Comparison of ENCODE assay signal across 1 cellular context in the genomic region with DNA sequence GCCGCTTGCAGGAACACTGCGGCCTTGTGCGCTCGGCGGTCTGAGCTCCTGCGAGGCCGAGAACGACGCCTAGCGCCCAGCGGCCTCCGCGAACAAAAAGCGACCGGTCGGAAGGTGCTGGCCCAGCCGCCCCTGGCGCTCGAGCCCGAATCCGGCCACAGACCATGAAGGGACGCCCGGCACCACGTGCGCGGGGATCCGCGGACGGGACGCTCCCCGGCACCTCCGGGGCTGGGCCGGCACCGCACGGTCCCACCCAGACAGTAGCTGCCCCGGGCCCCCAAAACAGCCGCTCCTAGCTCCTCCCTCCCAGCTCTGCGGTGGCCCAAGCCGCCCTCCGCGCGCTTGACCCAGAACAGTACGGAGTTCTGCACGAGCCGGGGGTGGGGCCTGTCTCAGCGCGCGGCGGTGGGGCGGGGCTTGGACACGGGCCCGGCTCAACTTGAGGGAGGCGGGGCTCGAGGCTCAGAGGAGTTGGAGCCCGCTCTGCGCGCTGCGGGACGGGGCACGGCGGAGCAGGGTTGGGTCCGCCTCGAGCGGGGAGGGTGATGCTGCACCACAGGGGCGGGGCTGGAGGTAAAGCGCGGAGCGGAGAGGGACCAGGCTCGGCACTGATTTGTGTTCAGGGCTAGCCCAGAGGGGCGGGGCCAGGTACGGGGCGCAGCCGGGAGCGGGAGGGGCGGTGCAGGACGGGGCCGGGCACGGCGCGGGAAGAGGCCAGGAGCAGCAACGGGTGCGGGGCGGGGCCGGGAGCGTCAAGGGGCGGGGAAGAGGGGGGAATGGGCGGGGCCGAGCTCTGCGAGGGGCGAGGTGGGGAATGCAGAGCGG.
TF ChIP-seq lines count a peak whose summit lies in the region.

No MANE protein-coding gene starts in this region.

TF ChIP-seq in WTC11, 78 proteins besides CTCF, POLR2A, EP300 and RAD21 (continued from another document and continues in another):
- TF ChIP-seq, protein P1, sequence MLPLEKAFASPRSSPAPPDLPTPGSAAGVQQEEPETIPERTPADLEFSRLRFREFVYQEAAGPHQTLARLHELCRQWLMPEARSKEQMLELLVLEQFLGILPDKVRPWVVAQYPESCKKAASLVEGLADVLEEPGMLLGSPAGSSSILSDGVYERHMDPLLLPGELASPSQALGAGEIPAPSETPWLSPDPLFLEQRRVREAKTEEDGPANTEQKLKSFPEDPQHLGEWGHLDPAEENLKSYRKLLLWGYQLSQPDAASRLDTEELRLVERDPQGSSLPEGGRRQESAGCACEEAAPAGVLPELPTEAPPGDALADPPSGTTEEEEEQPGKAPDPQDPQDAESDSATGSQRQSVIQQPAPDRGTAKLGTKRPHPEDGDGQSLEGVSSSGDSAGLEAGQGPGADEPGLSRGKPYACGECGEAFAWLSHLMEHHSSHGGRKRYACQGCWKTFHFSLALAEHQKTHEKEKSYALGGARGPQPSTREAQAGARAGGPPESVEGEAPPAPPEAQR (CRISPR knock-in tag; IDR thresholded peaks at IDR 0.05): no peak
- TF ChIP-seq KAT7 (CRISPR knock-in tag; IDR thresholded peaks at IDR 0.05; ENCODE audit: borderline replicate concordance): peak; percentile 87; the same call in 1 of the 2 replicates
- TF ChIP-seq ZNF263 (CRISPR knock-in tag; IDR thresholded peaks at IDR 0.05; ENCODE audit: low read depth): 0 out of 2 replicates have a peak, but pooled peaks have one; percentile 30
- peak; percentile 76; the same call in 1 of the 2 replicates for TF ChIP-seq E2F1 (CRISPR knock-in tag; IDR thresholded peaks at IDR 0.05)
- peak; percentile 67; the same call in 1 of the 2 replicates for TF ChIP-seq MYBL2 (CRISPR knock-in tag; IDR thresholded peaks at IDR 0.05)
- peak; percentile 78 for TF ChIP-seq SP1 (CRISPR knock-in tag; conservative IDR thresholded peaks at IDR 0.05)
- TF ChIP-seq SMAD3 (CRISPR knock-in tag; IDR thresholded peaks at IDR 0.05; ENCODE audit: borderline replicate concordance): peak; percentile 85; the same call in 1 of the 2 replicates
- TF ChIP-seq, protein P2, sequence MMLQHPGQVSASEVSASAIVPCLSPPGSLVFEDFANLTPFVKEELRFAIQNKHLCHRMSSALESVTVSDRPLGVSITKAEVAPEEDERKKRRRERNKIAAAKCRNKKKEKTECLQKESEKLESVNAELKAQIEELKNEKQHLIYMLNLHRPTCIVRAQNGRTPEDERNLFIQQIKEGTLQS (CRISPR knock-in tag; conservative IDR thresholded peaks at IDR 0.05): no peak
- TF ChIP-seq SMAD4 (CRISPR knock-in tag; IDR thresholded peaks at IDR 0.05): 0 out of 2 replicates have a peak, but pooled peaks have one; percentile 31
- TF ChIP-seq ZNF121 (CRISPR knock-in tag; IDR thresholded peaks at IDR 0.05): peak; percentile 54; the same call in 1 of the 2 replicates
- TF ChIP-seq ZNF416 (CRISPR knock-in tag; IDR thresholded peaks at IDR 0.05): peak; percentile 90; the same call in 1 of the 2 replicates
- TF ChIP-seq FOXP1 (CRISPR knock-in tag; IDR thresholded peaks at IDR 0.05; ENCODE audit: borderline replicate concordance): peak; percentile 84
- no peak for TF ChIP-seq FOXJ3 (CRISPR knock-in tag; IDR thresholded peaks at IDR 0.05; ENCODE audit: borderline replicate concordance)
- 0 out of 2 replicates have a peak, but pooled peaks have one; percentile 86 for TF ChIP-seq STAT6 (CRISPR knock-in tag; conservative IDR thresholded peaks at IDR 0.05; ENCODE audit: low read depth)
- TF ChIP-seq, protein P3, sequence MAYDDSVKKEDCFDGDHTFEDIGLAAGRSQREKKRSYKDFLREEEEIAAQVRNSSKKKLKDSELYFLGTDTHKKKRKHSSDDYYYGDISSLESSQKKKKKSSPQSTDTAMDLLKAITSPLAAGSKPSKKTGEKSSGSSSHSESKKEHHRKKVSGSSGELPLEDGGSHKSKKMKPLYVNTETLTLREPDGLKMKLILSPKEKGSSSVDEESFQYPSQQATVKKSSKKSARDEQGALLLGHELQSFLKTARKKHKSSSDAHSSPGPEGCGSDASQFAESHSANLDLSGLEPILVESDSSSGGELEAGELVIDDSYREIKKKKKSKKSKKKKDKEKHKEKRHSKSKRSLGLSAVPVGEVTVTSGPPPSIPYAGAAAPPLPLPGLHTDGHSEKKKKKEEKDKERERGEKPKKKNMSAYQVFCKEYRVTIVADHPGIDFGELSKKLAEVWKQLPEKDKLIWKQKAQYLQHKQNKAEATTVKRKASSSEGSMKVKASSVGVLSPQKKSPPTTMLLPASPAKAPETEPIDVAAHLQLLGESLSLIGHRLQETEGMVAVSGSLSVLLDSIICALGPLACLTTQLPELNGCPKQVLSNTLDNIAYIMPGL (CRISPR knock-in tag; IDR thresholded peaks at IDR 0.05): peak; percentile 81; the same call in 1 of the 2 replicates
- no peak for TF ChIP-seq AR (CRISPR knock-in tag; IDR thresholded peaks at IDR 0.05)
- TF ChIP-seq, protein P4, sequence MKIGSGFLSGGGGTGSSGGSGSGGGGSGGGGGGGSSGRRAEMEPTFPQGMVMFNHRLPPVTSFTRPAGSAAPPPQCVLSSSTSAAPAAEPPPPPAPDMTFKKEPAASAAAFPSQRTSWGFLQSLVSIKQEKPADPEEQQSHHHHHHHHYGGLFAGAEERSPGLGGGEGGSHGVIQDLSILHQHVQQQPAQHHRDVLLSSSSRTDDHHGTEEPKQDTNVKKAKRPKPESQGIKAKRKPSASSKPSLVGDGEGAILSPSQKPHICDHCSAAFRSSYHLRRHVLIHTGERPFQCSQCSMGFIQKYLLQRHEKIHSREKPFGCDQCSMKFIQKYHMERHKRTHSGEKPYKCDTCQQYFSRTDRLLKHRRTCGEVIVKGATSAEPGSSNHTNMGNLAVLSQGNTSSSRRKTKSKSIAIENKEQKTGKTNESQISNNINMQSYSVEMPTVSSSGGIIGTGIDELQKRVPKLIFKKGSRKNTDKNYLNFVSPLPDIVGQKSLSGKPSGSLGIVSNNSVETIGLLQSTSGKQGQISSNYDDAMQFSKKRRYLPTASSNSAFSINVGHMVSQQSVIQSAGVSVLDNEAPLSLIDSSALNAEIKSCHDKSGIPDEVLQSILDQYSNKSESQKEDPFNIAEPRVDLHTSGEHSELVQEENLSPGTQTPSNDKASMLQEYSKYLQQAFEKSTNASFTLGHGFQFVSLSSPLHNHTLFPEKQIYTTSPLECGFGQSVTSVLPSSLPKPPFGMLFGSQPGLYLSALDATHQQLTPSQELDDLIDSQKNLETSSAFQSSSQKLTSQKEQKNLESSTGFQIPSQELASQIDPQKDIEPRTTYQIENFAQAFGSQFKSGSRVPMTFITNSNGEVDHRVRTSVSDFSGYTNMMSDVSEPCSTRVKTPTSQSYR (CRISPR knock-in tag; IDR thresholded peaks at IDR 0.05): peak; percentile 61; the same call in 1 of the 2 replicates
- TF ChIP-seq EMX1 (CRISPR knock-in tag; IDR thresholded peaks at IDR 0.05): peak; percentile 56; the same call in 1 of the 2 replicates
- TF ChIP-seq GTF2I (CRISPR knock-in tag; conservative IDR thresholded peaks at IDR 0.05): no peak
- TF ChIP-seq NR3C1 (CRISPR knock-in tag; conservative IDR thresholded peaks at IDR 0.05; ENCODE audit: low read depth): 0 out of 2 replicates have a peak, but pooled peaks have one; percentile 37
- TF ChIP-seq CREB1 (CRISPR knock-in tag; IDR thresholded peaks at IDR 0.05): 0 out of 2 replicates have a peak, but pooled peaks have one; percentile 55
- no peak for TF ChIP-seq RORB (CRISPR knock-in tag; IDR thresholded peaks at IDR 0.05)
- TF ChIP-seq TP53 (CRISPR knock-in tag; IDR thresholded peaks at IDR 0.05): peak; percentile 68; the same call in 1 of the 2 replicates
- peak; percentile 19; the same call in 1 of the 2 replicates for TF ChIP-seq RELA (CRISPR knock-in tag; IDR thresholded peaks at IDR 0.05; ENCODE audit: borderline replicate concordance)
- TF ChIP-seq, protein P5, sequence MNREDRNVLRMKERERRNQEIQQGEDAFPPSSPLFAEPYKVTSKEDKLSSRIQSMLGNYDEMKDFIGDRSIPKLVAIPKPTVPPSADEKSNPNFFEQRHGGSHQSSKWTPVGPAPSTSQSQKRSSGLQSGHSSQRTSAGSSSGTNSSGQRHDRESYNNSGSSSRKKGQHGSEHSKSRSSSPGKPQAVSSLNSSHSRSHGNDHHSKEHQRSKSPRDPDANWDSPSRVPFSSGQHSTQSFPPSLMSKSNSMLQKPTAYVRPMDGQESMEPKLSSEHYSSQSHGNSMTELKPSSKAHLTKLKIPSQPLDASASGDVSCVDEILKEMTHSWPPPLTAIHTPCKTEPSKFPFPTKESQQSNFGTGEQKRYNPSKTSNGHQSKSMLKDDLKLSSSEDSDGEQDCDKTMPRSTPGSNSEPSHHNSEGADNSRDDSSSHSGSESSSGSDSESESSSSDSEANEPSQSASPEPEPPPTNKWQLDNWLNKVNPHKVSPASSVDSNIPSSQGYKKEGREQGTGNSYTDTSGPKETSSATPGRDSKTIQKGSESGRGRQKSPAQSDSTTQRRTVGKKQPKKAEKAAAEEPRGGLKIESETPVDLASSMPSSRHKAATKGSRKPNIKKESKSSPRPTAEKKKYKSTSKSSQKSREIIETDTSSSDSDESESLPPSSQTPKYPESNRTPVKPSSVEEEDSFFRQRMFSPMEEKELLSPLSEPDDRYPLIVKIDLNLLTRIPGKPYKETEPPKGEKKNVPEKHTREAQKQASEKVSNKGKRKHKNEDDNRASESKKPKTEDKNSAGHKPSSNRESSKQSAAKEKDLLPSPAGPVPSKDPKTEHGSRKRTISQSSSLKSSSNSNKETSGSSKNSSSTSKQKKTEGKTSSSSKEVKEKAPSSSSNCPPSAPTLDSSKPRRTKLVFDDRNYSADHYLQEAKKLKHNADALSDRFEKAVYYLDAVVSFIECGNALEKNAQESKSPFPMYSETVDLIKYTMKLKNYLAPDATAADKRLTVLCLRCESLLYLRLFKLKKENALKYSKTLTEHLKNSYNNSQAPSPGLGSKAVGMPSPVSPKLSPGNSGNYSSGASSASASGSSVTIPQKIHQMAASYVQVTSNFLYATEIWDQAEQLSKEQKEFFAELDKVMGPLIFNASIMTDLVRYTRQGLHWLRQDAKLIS (CRISPR knock-in tag; IDR thresholded peaks at IDR 0.05; ENCODE audit: borderline replicate concordance): 0 out of 2 replicates have a peak, but pooled peaks have one; percentile 79
- TF ChIP-seq JUN (CRISPR knock-in tag; IDR thresholded peaks at IDR 0.05): 0 out of 2 replicates have a peak, but pooled peaks have one; percentile 49
